ENCODE assay signal across 20 cellular contexts in genomic region chr2:71804251-71804650, GRCh38.
DNase-seq lines count a peak whose midpoint lies in the region; ATAC-seq and TF ChIP-seq lines count a peak whose summit lies in the region.
"Had no signal": no experiment of that assay in that cellular context is flagged by ENCODE, and none has a peak within 500 bp of the region (broad histone marks: within the 10 kb centered on the region; RNA-seq: fewer than 3 reads in every experiment).

No MANE protein-coding gene starts in this region.

- H3K36me3 Mint-ChIP-seq in endodermal cell (ENCODE audit: low read depth), result no peaks in the 10 kb centered on the region

- no peaks in the 10 kb centered on the region for H3K9me3 Mint-ChIP-seq in endodermal cell
- H3K9me3 Mint-ChIP-seq: activated T-helper 17 cell treated with anti-CD3 and anti-CD28 coated beads, Interleukin-2, amount 50 U/mL, for 72 hours; neural crest cell had no signal

- no peak overlapping the region for H3K9ac ChIP-seq in endodermal cell (ENCODE audit: extremely low read depth, low read length, poor library complexity, severe bottlenecking)
- H3K9ac ChIP-seq: KMS-11 had no signal

- H3K27ac ChIP-seq in endodermal cell (ENCODE audit: low read depth, low read length) (no peak overlapping the region), dorsolateral prefrontal cortex (no peak overlapping the region)
- H3K27ac ChIP-seq: gastrocnemius medialis, KMS-11, tibial artery had no signal

- H3K4me1 ChIP-seq in endodermal cell (ENCODE audit: control insufficient read depth, insufficient read depth, low read length), result no peaks in the 10 kb centered on the region

- peaks cover 19% of the 10 kb centered on the region for H3K27me3 ChIP-seq in endodermal cell (ENCODE audit: control insufficient read depth, insufficient read depth, low read length, poor library complexity, severe bottlenecking)
- peaks cover 0 to 5% (median 0%) of the 10 kb centered on the region in 45 donors for H3K27me3 ChIP-seq in dorsolateral prefrontal cortex
- H3K27me3 ChIP-seq: gastrocnemius medialis, tibial artery had no signal

- H3K4me3 Mint-ChIP-seq in endodermal cell, result no peak overlapping the region
- H3K4me3 Mint-ChIP-seq: activated T-helper 17 cell treated with anti-CD3 and anti-CD28 coated beads, Interleukin-2, amount 50 U/mL, for 72 hours; neural crest cell had no signal

- no peaks in the 10 kb centered on the region for H3K36me3 ChIP-seq in endodermal cell (ENCODE audit: control insufficient read depth, insufficient read depth, low read length)
- H3K36me3 ChIP-seq: gastrocnemius medialis, tibial artery had no signal

- no peaks in the 10 kb centered on the region for H3K9me3 ChIP-seq in endodermal cell (ENCODE audit: control insufficient read depth, low read length)
- H3K9me3 ChIP-seq: gastrocnemius medialis, tibial artery had no signal

- H3K4me3 ChIP-seq in AG09309 (ENCODE audit: control insufficient read depth, low read depth, low read length) (no peak overlapping the region), endodermal cell (ENCODE audit: low read length) (no peak overlapping the region), dorsolateral prefrontal cortex (no peak overlapping the region)
- H3K4me3 ChIP-seq: gastrocnemius medialis, tibial artery had no signal

- TF ChIP-seq CTCF in AG09309 (IDR thresholded peaks at IDR 0.05; ENCODE audit: control insufficient read depth, insufficient read depth, low read depth, low read length, missing control alignments), result peak; percentile 44
- TF ChIP-seq CTCF in endodermal cell (conservative IDR thresholded peaks at IDR 0.05), result peak; percentile 45
- peak in 1 of 56 donors; percentile 32 for TF ChIP-seq CTCF in dorsolateral prefrontal cortex (IDR thresholded peaks at IDR 0.05 in 54 of 56, conservative IDR thresholded peaks at IDR 0.05 in 2 of 56; ENCODE audit: low read depth in 1 of 56, partially characterized antibody in 56 of 56)

- no peaks in the 10 kb centered on the region for H3K4me1 Mint-ChIP-seq in endodermal cell
- H3K4me1 Mint-ChIP-seq: activated T-helper 17 cell treated with anti-CD3 and anti-CD28 coated beads, Interleukin-2, amount 50 U/mL, for 72 hours; neural crest cell had no signal

- H3K27ac Mint-ChIP-seq in endodermal cell, result no peak overlapping the region
- H3K27ac Mint-ChIP-seq: activated T-helper 17 cell treated with anti-CD3 and anti-CD28 coated beads, Interleukin-2, amount 50 U/mL, for 72 hours had no signal

- intact Hi-C loops in dorsolateral prefrontal cortex (cut with DNase I), result loop anchor here (5.0 to 10.0 kb wide), 2 partner anchors 121 to 343 kb away; partner anchors contain the start of gene CYP26B1 (in 1 of the 2)

- 69 to 70% methylated on average over 2 to 3 of the region's 3 CpGs for WGBS in endodermal cell (ENCODE audit: insufficient coverage in 1 of 2, insufficient read length in 1 of 2), 2 experiments

- DNase-seq in AG09309 (ENCODE audit: low read depth), result peak; percentile 21
- peak; percentile 54 for DNase-seq in M059J (ENCODE audit: low read depth)
- peak; percentile 33 for DNase-seq in endodermal cell
- DNase-seq in myocyte (ENCODE audit: low read depth), result peak; percentile 37
- no peak for DNase-seq in hypothalamus (lab: John Stamatoyannopoulos, UW)
- DNase-seq in dorsolateral prefrontal cortex, result no peak
- DNase-seq: ACHN, caudate nucleus, gastrocnemius medialis, NCI-H1105 treated with DMSO at 0.1 percent for 48 hours, NCI-H2107, NCI-H524 had no signal

- H3K27me3 Mint-ChIP-seq in endodermal cell (ENCODE audit: insufficient read depth), result peaks cover 2% of the 10 kb centered on the region
- H3K27me3 Mint-ChIP-seq: activated T-helper 17 cell treated with anti-CD3 and anti-CD28 coated beads, Interleukin-2, amount 50 U/mL, for 72 hours had no signal

- ATAC-seq in GM19397 (IDR thresholded peaks at IDR 0.05; ENCODE audit: unreplicated experiment) (no peak), GM18519 (IDR thresholded peaks at IDR 0.05; ENCODE audit: low FRiP score, unreplicated experiment) (no peak)
- ATAC-seq: activated CD4-positive, CD25-positive, alpha-beta regulatory T cell treated with anti-CD3 and anti-CD28 coated beads, Interleukin-2, amount 50 U/mL, for 24 hours; activated T-helper 17 cell treated with anti-CD3 and anti-CD28 coated beads, Interleukin-2, amount 50 U/mL, for 72 hours; gastrocnemius medialis; Right ventricle myocardium inferior had no signal

Comparison
In these comparisons a context has a peak if more than half of its experiments do, and no peak if none do; other contexts are left out.
1. DNase-seq: peak in AG09309 (single experiment), M059J (single experiment), endodermal cell (single experiment) and myocyte (single experiment); none in hypothalamus (0 of 51) and dorsolateral prefrontal cortex (0 of 10).